ENCODE assay signal across 1 cellular context in genomic region chr4:141275834-141276233, GRCh38.
TF ChIP-seq lines count a peak whose summit lies in the region.

No MANE protein-coding gene starts in this region.

TF ChIP-seq in K562, 482 proteins besides CTCF, POLR2A, EP300 and RAD21 (continued from another document):
- TF ChIP-seq PBX2 (CRISPR knock-in tag; IDR thresholded peaks at IDR 0.05; ENCODE audit: low read depth) (no peak), PBX2 (tag; conservative IDR thresholded peaks at IDR 0.05; ENCODE audit: low read depth) (no peak), CBFA2T3 (IDR thresholded peaks at IDR 0.05) (peak; percentile 37; the same call in 1 of the 2 replicates), RNF219 (CRISPR knock-in tag; IDR thresholded peaks at IDR 0.05) (no peak)
TF ChIP-seq in K562: peak in this region for 1.
